In genomic region chr6:7424967-7425807, GRCh38 we compare ENCODE assay signal across 9 cellular contexts. TPM values are rescaled to one million over a fixed set of nuclear protein-coding genes. Genes with fewer than 3 reads are reported as not detected.
DNase-seq lines count a peak whose midpoint lies in the region; ATAC-seq, FAIRE-seq and TF ChIP-seq lines count a peak whose summit lies in the region.
"Had no signal": no experiment of that assay in that cellular context is flagged by ENCODE, and none has a peak within 500 bp of the region (broad histone marks: within the 10 kb centered on the region; RNA-seq: fewer than 3 reads in every experiment).

No MANE protein-coding gene starts in this region.

- H3K4me1 Mint-ChIP-seq in HFFc6 (ENCODE audit: low read depth): no peaks in the 10 kb centered on the region

- no peaks in the 10 kb centered on the region for H3K36me3 Mint-ChIP-seq in HFFc6 (ENCODE audit: low read depth)

- H3K27me3 Mint-ChIP-seq in HFFc6 (ENCODE audit: insufficient read depth): no peaks in the 10 kb centered on the region; the same call in 1 of the 2 replicates

- H3K4me1 ChIP-seq in A549: 0 out of 3 replicates have a peak, but pooled peaks cover 4% of the 10 kb centered on the region

- H3K9me3 Mint-ChIP-seq in HFFc6: no peaks in the 10 kb centered on the region

- no peak for TF ChIP-seq POLR2A in A549 (IDR thresholded peaks at IDR 0.05; ENCODE audit: low read length)

- no peak overlapping the region for H3K4me3 Mint-ChIP-seq in HFFc6

- no peak overlapping the region for H3K4me2 ChIP-seq in A549

- TF ChIP-seq EP300 in A549 (IDR thresholded peaks at IDR 0.05): no peak

- CTCF ChIA-PET in A549 (lab: Yijun Ruan, JAX): interaction anchor here (0.7 to 1.6 kb wide), 13 partner anchors 9 to 856 kb away, joined by 3 to 10 read pairs (median 3); no protein-coding TSS in a partner anchor

- DNase-seq in A549 (ENCODE audit: low read depth in 1 of 2, low spot score in 1 of 2): peak; percentile 29 to 56
- DNase-seq in HFFc6: peak; percentile 48
- DNase-seq in islet precursor cell: peak; percentile 60
- DNase-seq in stimulated activated CD4-positive, alpha-beta T cell treated with anti-CD3 and anti-CD28 coated beads, Interleukin-2, amount 100 ng/mL, for 48 hours: no peak
- no peak for DNase-seq in KG1 (lab: John Stamatoyannopoulos, UW)
- no peak for DNase-seq in activated CD4-positive, CD25-positive, alpha-beta regulatory T cell treated with anti-CD3 and anti-CD28 coated beads, Interleukin-2, amount 50 U/mL, for 72 hours

- peak; percentile 42; the same call in 2 of the 3 replicates for TF ChIP-seq CTCF in A549 (IDR thresholded peaks at IDR 0.05)
- peak; percentile 78 for TF ChIP-seq CTCF in HFFc6 (IDR thresholded peaks at IDR 0.05)
- peak; percentile 52 for TF ChIP-seq CTCF in VCaP (conservative IDR thresholded peaks at IDR 0.05)

- POLR2A ChIA-PET in A549 (lab: Yijun Ruan, JAX): interaction anchor here (0.7 kb wide), 1 partner anchor 30 kb away, joined by 4 read pairs; no protein-coding TSS in a partner anchor

- peak; percentile 86 to 89 for ATAC-seq in A549
- no peak for ATAC-seq in GM19328 (IDR thresholded peaks at IDR 0.05; ENCODE audit: unreplicated experiment)

- H3K27ac ChIP-seq in A549 (no peak overlapping the region), VCaP (no peak overlapping the region)

- 82% methylated on average over 25 of the region's 25 CpGs for WGBS in A549 (ENCODE audit: missing lambda C conversion rate)

- H3K9me3 ChIP-seq in A549: no peaks in the 10 kb centered on the region

- TF ChIP-seq RAD21 in A549 (conservative IDR thresholded peaks at IDR 0.05 in 1 of 2, IDR thresholded peaks at IDR 0.05 in 1 of 2): peak; percentile 61 to 62

- H3K4me3 ChIP-seq in A549: no peak overlapping the region

- no peak for FAIRE-seq in A549 (lab: Jason Lieb, UNC)
- FAIRE-seq: GM18507 had no signal

- H3K27ac Mint-ChIP-seq in HFFc6: no peak overlapping the region

TF ChIP-seq in A549, 52 proteins besides CTCF, POLR2A, EP300 and RAD21:
- TF ChIP-seq PHF8 (IDR thresholded peaks at IDR 0.05; ENCODE audit: borderline replicate concordance, low read depth) (no peak), NFE2L2 (conservative IDR thresholded peaks at IDR 0.05; ENCODE audit: low read length) (no peak), HOXB5 (CRISPR knock-in tag; IDR thresholded peaks at IDR 0.05) (no peak), BCL3 (IDR thresholded peaks at IDR 0.05) (no peak), SMC3 (IDR thresholded peaks at IDR 0.05) (no peak), RCOR1 (IDR thresholded peaks at IDR 0.05; ENCODE audit: low read depth, low read length) (no peak), JUNB (IDR thresholded peaks at IDR 0.05) (no peak), MAX (IDR thresholded peaks at IDR 0.05) (no peak), FOXS1 (CRISPR knock-in tag; IDR thresholded peaks at IDR 0.05) (no peak), CHD4 (IDR thresholded peaks at IDR 0.05; ENCODE audit: borderline replicate concordance) (no peak), CEBPB (IDR thresholded peaks at IDR 0.05) (no peak), ZFP36 (IDR thresholded peaks at IDR 0.05; ENCODE audit: borderline replicate concordance, partially characterized antibody) (no peak), EHF (CRISPR knock-in tag; IDR thresholded peaks at IDR 0.05) (no peak), NR3C1 (IDR thresholded peaks at IDR 0.05) (no peak), E2F6 (IDR thresholded peaks at IDR 0.05; ENCODE audit: borderline replicate concordance, low read depth) (no peak)
- TF ChIP-seq, protein P1, sequence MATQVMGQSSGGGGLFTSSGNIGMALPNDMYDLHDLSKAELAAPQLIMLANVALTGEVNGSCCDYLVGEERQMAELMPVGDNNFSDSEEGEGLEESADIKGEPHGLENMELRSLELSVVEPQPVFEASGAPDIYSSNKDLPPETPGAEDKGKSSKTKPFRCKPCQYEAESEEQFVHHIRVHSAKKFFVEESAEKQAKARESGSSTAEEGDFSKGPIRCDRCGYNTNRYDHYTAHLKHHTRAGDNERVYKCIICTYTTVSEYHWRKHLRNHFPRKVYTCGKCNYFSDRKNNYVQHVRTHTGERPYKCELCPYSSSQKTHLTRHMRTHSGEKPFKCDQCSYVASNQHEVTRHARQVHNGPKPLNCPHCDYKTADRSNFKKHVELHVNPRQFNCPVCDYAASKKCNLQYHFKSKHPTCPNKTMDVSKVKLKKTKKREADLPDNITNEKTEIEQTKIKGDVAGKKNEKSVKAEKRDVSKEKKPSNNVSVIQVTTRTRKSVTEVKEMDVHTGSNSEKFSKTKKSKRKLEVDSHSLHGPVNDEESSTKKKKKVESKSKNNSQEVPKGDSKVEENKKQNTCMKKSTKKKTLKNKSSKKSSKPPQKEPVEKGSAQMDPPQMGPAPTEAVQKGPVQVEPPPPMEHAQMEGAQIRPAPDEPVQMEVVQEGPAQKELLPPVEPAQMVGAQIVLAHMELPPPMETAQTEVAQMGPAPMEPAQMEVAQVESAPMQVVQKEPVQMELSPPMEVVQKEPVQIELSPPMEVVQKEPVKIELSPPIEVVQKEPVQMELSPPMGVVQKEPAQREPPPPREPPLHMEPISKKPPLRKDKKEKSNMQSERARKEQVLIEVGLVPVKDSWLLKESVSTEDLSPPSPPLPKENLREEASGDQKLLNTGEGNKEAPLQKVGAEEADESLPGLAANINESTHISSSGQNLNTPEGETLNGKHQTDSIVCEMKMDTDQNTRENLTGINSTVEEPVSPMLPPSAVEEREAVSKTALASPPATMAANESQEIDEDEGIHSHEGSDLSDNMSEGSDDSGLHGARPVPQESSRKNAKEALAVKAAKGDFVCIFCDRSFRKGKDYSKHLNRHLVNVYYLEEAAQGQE (IDR thresholded peaks at IDR 0.05): no peak

RNA-seq across cellular contexts. Expression of gene RIOK1, which starts 35.6 kb away (rescaled TPM):
- 20.4 and 24.6 TPM in 2 replicates for polyA plus RNA-seq in A549 (2011; rRNA removed)
- 11.6 and 11.8 TPM in 2 replicates for polyA plus RNA-seq in A549 (2012; cell fraction: cytosol; rRNA removed)
- polyA plus RNA-seq in A549 (2012; cell fraction: nucleus; rRNA removed): 10.7 and 11.2 TPM in 2 replicates
- polyA plus RNA-seq in A549 (2017; fragmentation: RNase III; extraction: RNeasy Plus Mini Kit Qiagen cat#74134 plus additional on column Dnase treatment): 16.1 to 19.7 TPM (median 16.1 TPM) in 3 replicates
- 17.0 and 17.1 TPM in 2 replicates for polyA minus RNA-seq in A549 (2011; rRNA and poly(A)+ RNA removed)
- 10 to 100 TPM; 16.6 to 19.5 (median 17.8) TPM for total RNA-seq in HFFc6 (2021; fragmentation: NEBNext Ultra II Directional; extraction: Animal tissue kit (Norgen Biotek cat#: 25700))

RNA-seq across cellular contexts. Expression of gene CAGE1, which starts 35.6 kb away (rescaled TPM):
- polyA plus RNA-seq in A549 (2011; rRNA removed) (0.12 TPM in 1 of 2 replicates, not detected in the other), A549 (2017; fragmentation: RNase III; extraction: RNeasy Plus Mini Kit Qiagen cat#74134 plus additional on column Dnase treatment) (0.09 to 0.16 TPM in 2 of 3 replicates, not detected in the other)
- polyA plus RNA-seq in A549 (2012; cell fraction: cytosol; rRNA removed): 0.04 TPM in 1 of 2 replicates, not detected in the other
- 0.02 TPM in 1 of 2 replicates, not detected in the other for polyA plus RNA-seq in A549 (2012; cell fraction: nucleus; rRNA removed)
- 0.10 and 0.25 TPM in 2 replicates for polyA minus RNA-seq in A549 (2011; rRNA and poly(A)+ RNA removed)
- under 1 TPM in 1 of 6 experiments, not detected in 5; 0.22 TPM for total RNA-seq in HFFc6 (2021; fragmentation: NEBNext Ultra II Directional; extraction: Animal tissue kit (Norgen Biotek cat#: 25700))

Comparison
In these comparisons a context has a peak if more than half of its experiments do, and no peak if none do; other contexts are left out.
1. DNase-seq: peak in A549 (2 of 2), HFFc6 (single experiment) and islet precursor cell (single experiment); none in stimulated activated CD4-positive, alpha-beta T cell treated with anti-CD3 and anti-CD28 coated beads, Interleukin-2, amount 100 ng/mL, for 48 hours (0 of 2), KG1 (single experiment) and activated CD4-positive, CD25-positive, alpha-beta regulatory T cell treated with anti-CD3 and anti-CD28 coated beads, Interleukin-2, amount 50 U/mL, for 72 hours (single experiment).
2. Peak in every context shown above with its lines, with median percentiles within 50 percentile points of each other: CTCF ChIP-seq.